ENCODE assay signal across 8 cellular contexts in the genomic region with DNA sequence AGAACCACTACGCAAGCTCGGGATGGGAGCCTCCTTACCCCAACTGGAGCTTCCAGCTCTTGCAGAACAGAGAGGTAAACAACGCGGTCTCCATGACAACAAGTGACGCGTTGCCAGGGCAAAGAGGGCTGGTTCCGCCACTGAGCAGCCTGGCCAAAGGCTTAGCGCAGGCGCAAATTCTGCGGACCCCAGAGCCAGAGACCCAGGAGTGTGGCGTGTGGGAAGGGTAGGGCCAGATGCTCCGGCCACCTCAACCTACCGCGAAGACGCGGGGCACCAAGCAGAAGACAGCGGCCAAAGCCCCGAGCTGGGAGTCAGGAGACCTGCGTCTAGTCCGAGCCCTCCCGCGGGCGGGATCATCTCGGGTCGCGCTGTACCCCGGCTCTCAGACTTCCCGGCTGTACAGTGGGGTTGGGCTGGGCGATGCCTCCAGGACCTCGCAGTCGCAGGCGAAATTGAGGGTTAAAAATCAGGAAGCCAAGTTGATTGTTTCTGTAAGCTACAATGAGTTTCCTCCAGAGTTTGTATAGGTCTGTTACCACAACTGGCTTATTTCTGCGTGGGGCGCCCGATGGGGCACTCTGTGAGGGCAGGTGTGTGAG. TPM values are rescaled to one million over a fixed set of nuclear protein-coding genes. Genes with fewer than 3 reads are reported as not detected.
A peak's percentile ranks its signal among the peaks of the same experiment; 100 is the strongest.
DNase-seq lines count a peak whose midpoint lies in the region; ATAC-seq and TF ChIP-seq lines count a peak whose summit lies in the region.
"Had no signal": no experiment of that assay in that cellular context is flagged by ENCODE, and none has a peak within 500 bp of the region (broad histone marks: within the 10 kb centered on the region; RNA-seq: fewer than 3 reads in every experiment).

Gene TEKT1, minus strand, starts transcription at position 68 of the 602 bp plus-strand sequence. CDS start 1,353 bp downstream, outside the sequence.

- H3K36me3 ChIP-seq in Peyer's patch, result no peaks in the 10 kb centered on the region

- ATAC-seq in GM21723 (IDR thresholded peaks at IDR 0.05; ENCODE audit: unreplicated experiment), result peak; percentile 70
- peak; percentile 63 for ATAC-seq in Right ventricle myocardium inferior
- peak; percentile 85 for ATAC-seq in omental fat pad (ENCODE audit: low FRiP score)
- ATAC-seq in GM18867 (IDR thresholded peaks at IDR 0.05; ENCODE audit: unreplicated experiment), result no peak

- no peak within 1 kb of the TSS for H3K27ac ChIP-seq in Peyer's patch

- no peaks in the 10 kb centered on the region for H3K36me3 Mint-ChIP-seq in activated naive CD8-positive, alpha-beta T cell

- no peaks in the 10 kb centered on the region for H3K9me3 Mint-ChIP-seq in activated naive CD8-positive, alpha-beta T cell (ENCODE audit: low read depth)

- no peak for TF ChIP-seq POLR2A in Peyer's patch (IDR thresholded peaks at IDR 0.05)

- intact Hi-C loops in Right ventricle myocardium inferior (cut with DNase I), result no loop called here

- no peak for TF ChIP-seq CTCF in Peyer's patch (IDR thresholded peaks at IDR 0.05)
- TF ChIP-seq CTCF in omental fat pad (IDR thresholded peaks at IDR 0.05), result no peak

- DNase-seq in Peyer's patch, result peak; percentile 63 to 83 (median 67)
- DNase-seq in Right ventricle myocardium inferior (ENCODE audit: missing footprints), result peak; percentile 89
- peak; percentile 60 for DNase-seq in omental fat pad (ENCODE audit: low spot score)
- DNase-seq in superior temporal gyrus (ENCODE audit: extremely low spot score), result peak; percentile 69

- H3K4me1 Mint-ChIP-seq in activated naive CD8-positive, alpha-beta T cell (ENCODE audit: low read depth), result peaks cover 12% of the 10 kb centered on the region

- no peak within 1 kb of the TSS for H3K27ac Mint-ChIP-seq in activated naive CD8-positive, alpha-beta T cell

- peaks cover 29% of the 10 kb centered on the region for H3K27me3 Mint-ChIP-seq in activated naive CD8-positive, alpha-beta T cell

- H3K9me3 ChIP-seq in Peyer's patch, result no peaks in the 10 kb centered on the region

- peak within 1 kb of the TSS in 3 of 4 donors; percentile 23 to 36 (median 29) for H3K4me3 ChIP-seq in Peyer's patch

- peaks cover 0 to 5% of the 10 kb centered on the region in 2 donors for H3K27me3 ChIP-seq in Peyer's patch

- H3K4me1 ChIP-seq in Peyer's patch, result peaks cover 0 to 10% (median 0%) of the 10 kb centered on the region in 4 donors

- peak within 1 kb of the TSS; percentile 86 for H3K4me3 Mint-ChIP-seq in activated naive CD8-positive, alpha-beta T cell

RNA-seq across cellular contexts. Expression of gene TEKT1, which starts in this region (rescaled TPM):
- total RNA-seq in Peyer's patch, result not detected
- not detected for total RNA-seq in Right ventricle myocardium inferior
- not detected for total RNA-seq in omental fat pad
- total RNA-seq: mononuclear cell had no signal

Comparison
In these comparisons a context has a peak if more than half of its experiments do, and no peak if none do; other contexts are left out.
1. Peak in DNase-seq and H3K4me3 ChIP-seq in Peyer's patch; RNA of the gene not detected or under 1 TPM.
2. Peak in DNase-seq and ATAC-seq in Right ventricle myocardium inferior; RNA of the gene not detected or under 1 TPM.
3. Peak in DNase-seq and ATAC-seq in omental fat pad; RNA of the gene not detected or under 1 TPM.